In genomic region chr12:109228664-109229063, GRCh38 we compare ENCODE assay signal across 17 cellular contexts.
DNase-seq lines count a peak whose midpoint lies in the region; ATAC-seq and TF ChIP-seq lines count a peak whose summit lies in the region.
"Had no signal": no experiment of that assay in that cellular context is flagged by ENCODE, and none has a peak within 500 bp of the region (broad histone marks: within the 10 kb centered on the region; RNA-seq: fewer than 3 reads in every experiment).

No MANE protein-coding gene starts in this region.

- no TSS peak for BruUV-seq in PC-3 (replicated peaks; lab: Mats Ljungman, UMichigan)

- no peak overlapping the region for H3K4me2 ChIP-seq in PC-3 (ENCODE audit: low read length)

- ATAC-seq in PC-3: peak; percentile 22; the same call in 1 of the 2 replicates
- ATAC-seq in sciatic nerve: no peak
- no peak for ATAC-seq in GM21447 (IDR thresholded peaks at IDR 0.05; ENCODE audit: unreplicated experiment)
- ATAC-seq in heart left ventricle: no peak

- H3K9me3 ChIP-seq in PC-3 (ENCODE audit: low read length) (no peaks in the 10 kb centered on the region), subcutaneous abdominal adipose tissue (ENCODE audit: control insufficient read depth in 5 of 5, low read length in 5 of 5) (no peaks in the 10 kb centered on the region), heart left ventricle (no peaks in the 10 kb centered on the region)

- intact Hi-C loops in PC-3 (cut with micrococcal nuclease) (no loop called here), sciatic nerve (cut with DNase I) (no loop called here), heart left ventricle (cut with DNase I) (loop anchor here in 1 of 10 donors (5.0 kb wide), 1 partner anchor 41 kb away; no protein-coding TSS in a partner anchor)

- 93 to 95% (median 94%) methylated on average over 4 of the region's 4 CpGs for WGBS in heart left ventricle, 4 donors

- no peak for TF ChIP-seq POLR2A in heart left ventricle (IDR thresholded peaks at IDR 0.05)

- H3K9ac ChIP-seq in PC-3 (ENCODE audit: low read length) (no peak overlapping the region), subcutaneous abdominal adipose tissue (ENCODE audit: low read length in 5 of 5) (no peak overlapping the region)
- H3K9ac ChIP-seq: GM23248 had no signal

- no peak for TF ChIP-seq CTCF in PC-3 (conservative IDR thresholded peaks at IDR 0.05; ENCODE audit: low read depth, low read length)
- TF ChIP-seq CTCF in heart left ventricle (IDR thresholded peaks at IDR 0.05): no peak

- CTCF ChIA-PET in PC-3 (lab: Charles Lee): no interaction called here

- no peaks in the 10 kb centered on the region for H3K79me2 ChIP-seq in PC-3 (ENCODE audit: low read length)

- no peaks in the 10 kb centered on the region for H3F3A ChIP-seq in PC-3 (ENCODE audit: low read length, unreplicated experiment)

- no peaks in the 10 kb centered on the region for H3K9me2 ChIP-seq in PC-3 (replicated peaks; ENCODE audit: low read length)

- H4K20me1 ChIP-seq in PC-3 (ENCODE audit: low read length): no peaks in the 10 kb centered on the region

- H3K36me3 ChIP-seq in PC-3 (ENCODE audit: low read depth, low read length): peaks cover 5% of the 10 kb centered on the region; the same call in 1 of the 2 replicates
- peaks cover 14 to 96% (median 91%) of the 10 kb centered on the region in 5 donors for H3K36me3 ChIP-seq in subcutaneous abdominal adipose tissue (ENCODE audit: control insufficient read depth in 5 of 5, insufficient read depth in 5 of 5, low read length in 5 of 5)
- peaks cover 2 to 100% (median 98%) of the 10 kb centered on the region in 9 donors for H3K36me3 ChIP-seq in heart left ventricle

- H3K27ac ChIP-seq in PC-3 (ENCODE audit: low read length) (no peak overlapping the region), subcutaneous abdominal adipose tissue (ENCODE audit: low read depth, low read length) (peak overlapping the region; percentile 6), heart left ventricle (no peak overlapping the region)
- H3K27ac ChIP-seq: GM23248 had no signal

- no peaks in the 10 kb centered on the region for H3K27me3 ChIP-seq in PC-3 (ENCODE audit: low read length)
- no peaks in the 10 kb centered on the region for H3K27me3 ChIP-seq in subcutaneous abdominal adipose tissue (ENCODE audit: control insufficient read depth in 5 of 5, insufficient read depth in 4 of 5, low read length in 5 of 5)
- no peaks in the 10 kb centered on the region for H3K27me3 ChIP-seq in heart left ventricle

- DNase-seq in PC-3 (peak; percentile 18), foreskin melanocyte (peak; percentile 7), sciatic nerve (ENCODE audit: low spot score) (peak; percentile 9), cerebellar nuclear complex (lab: John Stamatoyannopoulos, UW) (no peak), heart left ventricle (no peak), NCI-H146 treated with DMSO at 0.1 percent for 48 hours (lab: John Stamatoyannopoulos, UW; ENCODE audit: unreplicated experiment) (no peak)
- DNase-seq: C1 segment of cervical spinal cord; Calu3; CD4-positive, alpha-beta memory T cell; COR-L47; DMS53; DMS79 treated with DMSO at 0.1 percent for 48 hours; GM23248; H7; HCEC 1CT had no signal

- H3K4me1 ChIP-seq in PC-3 (ENCODE audit: insufficient read depth, low read length) (no peaks in the 10 kb centered on the region), subcutaneous abdominal adipose tissue (ENCODE audit: control insufficient read depth in 5 of 5, insufficient read depth in 5 of 5, low read length in 5 of 5) (peaks cover 0 to 24% (median 3%) of the 10 kb centered on the region in 5 donors), heart left ventricle (no peaks in the 10 kb centered on the region)

- no peak overlapping the region for H3K4me3 ChIP-seq in PC-3 (ENCODE audit: low read length)
- no peak overlapping the region for H3K4me3 ChIP-seq in subcutaneous abdominal adipose tissue (ENCODE audit: low read depth in 1 of 5, low read length in 5 of 5)
- no peak overlapping the region for H3K4me3 ChIP-seq in heart left ventricle
- H3K4me3 ChIP-seq: GM23248 had no signal

- H2AFZ ChIP-seq in PC-3 (ENCODE audit: low read length): no peak overlapping the region
- H2AFZ ChIP-seq: GM23248 had no signal

- POLR2A ChIA-PET in PC-3 (lab: Charles Lee; ENCODE audit: unreplicated experiment): no interaction called here

Comparison
In these comparisons a context has a peak if more than half of its experiments do, and no peak if none do; other contexts are left out.
1. DNase-seq: peak in PC-3 (single experiment), foreskin melanocyte (single experiment) and sciatic nerve (single experiment); none in cerebellar nuclear complex (0 of 2), heart left ventricle (0 of 5) and NCI-H146 treated with DMSO at 0.1 percent for 48 hours (single experiment).